Comparison of ENCODE assay signal across 14 cellular contexts in the genomic region with DNA sequence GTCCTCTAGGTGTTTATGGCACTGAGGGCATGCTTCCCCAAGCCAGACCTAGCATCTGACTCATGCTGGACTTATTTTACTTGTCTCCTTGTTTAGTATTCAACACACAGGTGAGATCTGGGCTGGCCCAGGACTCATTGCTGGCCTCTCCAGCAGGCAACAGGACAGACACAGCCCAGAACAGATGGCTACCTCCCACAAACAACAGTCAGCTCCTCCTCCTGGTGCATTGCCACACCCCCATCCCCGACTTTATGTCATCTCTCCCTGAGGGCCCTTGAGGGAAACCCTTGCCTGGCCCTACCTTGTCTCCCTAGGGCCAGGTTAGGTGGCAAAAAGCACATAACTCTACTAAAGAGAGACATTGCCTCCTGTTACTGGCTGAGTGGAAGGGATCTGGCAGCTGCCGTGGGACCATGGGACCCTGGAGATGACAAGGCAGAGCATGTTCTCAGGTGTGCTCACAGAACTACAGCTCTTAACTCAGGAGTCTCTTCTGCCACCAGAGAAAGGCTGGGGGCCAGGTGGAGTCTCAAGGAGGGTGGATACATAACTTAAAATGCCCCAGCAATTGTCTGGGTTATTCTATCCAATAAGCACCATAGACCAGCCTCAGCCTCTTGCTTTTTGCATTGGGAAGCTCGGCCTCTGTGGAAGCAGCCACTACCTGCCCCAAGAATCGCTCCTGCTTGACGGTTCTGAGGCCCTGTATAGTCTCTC. TPM values are rescaled to one million over a fixed set of nuclear protein-coding genes. Genes with fewer than 3 reads are reported as not detected.
DNase-seq lines count a peak whose midpoint lies in the region; ATAC-seq and TF ChIP-seq lines count a peak whose summit lies in the region.
"Had no signal": no experiment of that assay in that cellular context is flagged by ENCODE, and none has a peak within 500 bp of the region (broad histone marks: within the 10 kb centered on the region; RNA-seq: fewer than 3 reads in every experiment).

No MANE protein-coding gene starts in this region.

- H3K27me3 ChIP-seq in spleen (replicated peaks in 1 of 7) (peaks cover 5 to 62% (median 23%) of the 10 kb centered on the region in 7 donors), stomach (peaks cover 0 to 54% (median 22%) of the 10 kb centered on the region in 3 donors)

- 73 to 88% (median 78%) methylated on average over 5 of the region's 5 CpGs for WGBS in spleen, 5 donors
- 65 to 82% (median 71%) methylated on average over 5 of the region's 5 CpGs for WGBS in stomach, 5 donors

- peaks cover 0 to 24% (median 17%) of the 10 kb centered on the region in 6 donors for H3K4me1 ChIP-seq in spleen
- peaks cover 4 to 19% (median 12%) of the 10 kb centered on the region in 4 donors for H3K4me1 ChIP-seq in stomach

- H3K9me3 ChIP-seq in spleen (no peaks in the 10 kb centered on the region), stomach (no peaks in the 10 kb centered on the region)
- H3K9me3 ChIP-seq: BLaER1 had no signal

- TF ChIP-seq CTCF in spleen (IDR thresholded peaks at IDR 0.05 in 8 of 11, conservative IDR thresholded peaks at IDR 0.05 in 3 of 11) (no peak), stomach (IDR thresholded peaks at IDR 0.05) (no peak)

- intact Hi-C loops in spleen (cut with DNase I; ENCODE audit: low total_unique reads) (loop anchor here (10.0 kb wide), 1 partner anchor 584 kb away; no protein-coding TSS in a partner anchor), stomach (cut with DNase I; ENCODE audit: low total_unique reads) (loop anchor here (5.0 kb wide), 1 partner anchor 422 kb away; no protein-coding TSS in a partner anchor)

- H3K27ac ChIP-seq in spleen (no peak overlapping the region), stomach (no peak overlapping the region)
- H3K27ac ChIP-seq: BLaER1 had no signal

- no peaks in the 10 kb centered on the region for H3K36me3 ChIP-seq in spleen
- H3K36me3 ChIP-seq in stomach = no peaks in the 10 kb centered on the region
- H3K36me3 ChIP-seq: BLaER1 had no signal

- no peak overlapping the region for H3K4me3 ChIP-seq in spleen
- H3K4me3 ChIP-seq in stomach = no peak overlapping the region
- H3K4me3 ChIP-seq: BLaER1 had no signal

- no peak for TF ChIP-seq EP300 in stomach (IDR thresholded peaks at IDR 0.05)

- ATAC-seq in GM18867 (IDR thresholded peaks at IDR 0.05; ENCODE audit: unreplicated experiment) (no peak), HG03439 (IDR thresholded peaks at IDR 0.05; ENCODE audit: unreplicated experiment) (no peak)
- ATAC-seq: effector memory CD8-positive, alpha-beta T cell had no signal

- TF ChIP-seq POLR2A in spleen (IDR thresholded peaks at IDR 0.05) (no peak), stomach (IDR thresholded peaks at IDR 0.05) (no peak)

- peak; percentile 56 for DNase-seq in activated effector memory CD4-positive, alpha-beta T cell treated with anti-CD3 and anti-CD28 coated beads, Interleukin-2, amount 50 U/mL, for 16 hours
- no peak for DNase-seq in activated effector memory CD4-positive, alpha-beta T cell treated with Interleukin-2 at 50 U/mL for 16 hours
- DNase-seq in NCI-H2171 (lab: John Stamatoyannopoulos, UW) (peak; percentile 29), cerebellum (ENCODE audit: low spot score) (peak; percentile 86), spleen (peak; percentile 31), stomach (no peak)
- DNase-seq: effector memory CD8-positive, alpha-beta T cell; NCI-H1092 treated with DMSO at 0.1 percent for 48 hours; nucleus accumbens had no signal

RNA-seq across cellular contexts. Expression of a gene that starts 2.3 kb away (rescaled TPM):
- total RNA-seq in cerebellum (55.9 TPM), spleen (10 to 100 TPM in 1 of 7 donors, 1 to 10 TPM in 6; 3.1 to 18.4 (median 4.6) TPM), stomach (1 to 10 TPM in 3 of 5 donors, not detected in 2; 1.7 to 7.2 (median 2.9) TPM)
- polyA plus RNA-seq in spleen (1 to 10 TPM in 2 of 3 donors, under 1 TPM in 1; 0.76 to 1.3 (median 1.3) TPM), stomach (under 1 TPM; 0.19 to 0.61 (median 0.45) TPM)
- total RNA-seq: glomerular endothelial cell had no signal

RNA-seq across cellular contexts. Expression of a gene that starts 51.3 kb away (rescaled TPM):
- not detected for total RNA-seq in cerebellum
- not detected for total RNA-seq in spleen
- not detected for polyA plus RNA-seq in spleen
- not detected for total RNA-seq in stomach
- not detected for polyA plus RNA-seq in stomach
- total RNA-seq: glomerular endothelial cell, liver had no signal
- polyA plus RNA-seq: liver had no signal

Comparison
In these comparisons a context has a peak if more than half of its experiments do, and no peak if none do; other contexts are left out.
1. DNase-seq: peak in activated effector memory CD4-positive, alpha-beta T cell treated with anti-CD3 and anti-CD28 coated beads, Interleukin-2, amount 50 U/mL, for 16 hours (single experiment), NCI-H2171 (single experiment), cerebellum (single experiment) and spleen (single experiment); none in activated effector memory CD4-positive, alpha-beta T cell treated with Interleukin-2 at 50 U/mL for 16 hours (single experiment) and stomach (single experiment).